Comparison of ENCODE assay signal across 1 cellular context in the genomic region with DNA sequence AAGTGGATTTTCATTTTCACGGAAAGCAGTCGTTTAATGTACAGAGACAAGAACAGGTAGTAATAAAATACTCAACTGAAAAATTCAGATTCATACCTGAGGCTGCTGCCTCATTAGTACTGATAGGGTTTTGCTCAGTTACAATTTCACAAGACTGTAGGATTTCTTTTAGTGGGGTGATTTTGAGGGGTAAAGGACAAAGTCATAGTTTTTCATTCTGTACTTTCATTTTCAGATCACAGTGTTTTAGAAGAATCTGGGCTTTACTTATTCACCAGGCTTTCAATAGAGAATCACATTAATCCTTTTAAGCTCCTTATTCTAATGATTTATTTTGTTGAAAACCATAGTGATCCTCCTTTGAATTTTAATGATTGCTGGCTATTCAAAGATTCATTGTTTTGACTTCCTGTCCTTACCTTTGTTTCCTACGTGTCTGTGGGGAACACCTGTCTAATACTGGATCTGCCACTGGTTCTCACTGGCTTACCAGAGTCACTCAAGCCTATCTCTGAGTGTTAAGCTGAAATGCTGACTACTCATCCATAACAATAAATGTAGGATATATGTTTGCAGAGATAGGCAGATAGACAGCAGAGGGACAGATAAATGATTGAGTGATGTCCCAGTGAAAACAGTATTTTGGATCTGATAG.
TF ChIP-seq lines count a peak whose summit lies in the region.

No MANE protein-coding gene starts in this region.

TF ChIP-seq in SK-N-SH, 30 proteins besides CTCF, POLR2A, EP300 and RAD21 (continued from another document):
- TF ChIP-seq, protein P1, sequence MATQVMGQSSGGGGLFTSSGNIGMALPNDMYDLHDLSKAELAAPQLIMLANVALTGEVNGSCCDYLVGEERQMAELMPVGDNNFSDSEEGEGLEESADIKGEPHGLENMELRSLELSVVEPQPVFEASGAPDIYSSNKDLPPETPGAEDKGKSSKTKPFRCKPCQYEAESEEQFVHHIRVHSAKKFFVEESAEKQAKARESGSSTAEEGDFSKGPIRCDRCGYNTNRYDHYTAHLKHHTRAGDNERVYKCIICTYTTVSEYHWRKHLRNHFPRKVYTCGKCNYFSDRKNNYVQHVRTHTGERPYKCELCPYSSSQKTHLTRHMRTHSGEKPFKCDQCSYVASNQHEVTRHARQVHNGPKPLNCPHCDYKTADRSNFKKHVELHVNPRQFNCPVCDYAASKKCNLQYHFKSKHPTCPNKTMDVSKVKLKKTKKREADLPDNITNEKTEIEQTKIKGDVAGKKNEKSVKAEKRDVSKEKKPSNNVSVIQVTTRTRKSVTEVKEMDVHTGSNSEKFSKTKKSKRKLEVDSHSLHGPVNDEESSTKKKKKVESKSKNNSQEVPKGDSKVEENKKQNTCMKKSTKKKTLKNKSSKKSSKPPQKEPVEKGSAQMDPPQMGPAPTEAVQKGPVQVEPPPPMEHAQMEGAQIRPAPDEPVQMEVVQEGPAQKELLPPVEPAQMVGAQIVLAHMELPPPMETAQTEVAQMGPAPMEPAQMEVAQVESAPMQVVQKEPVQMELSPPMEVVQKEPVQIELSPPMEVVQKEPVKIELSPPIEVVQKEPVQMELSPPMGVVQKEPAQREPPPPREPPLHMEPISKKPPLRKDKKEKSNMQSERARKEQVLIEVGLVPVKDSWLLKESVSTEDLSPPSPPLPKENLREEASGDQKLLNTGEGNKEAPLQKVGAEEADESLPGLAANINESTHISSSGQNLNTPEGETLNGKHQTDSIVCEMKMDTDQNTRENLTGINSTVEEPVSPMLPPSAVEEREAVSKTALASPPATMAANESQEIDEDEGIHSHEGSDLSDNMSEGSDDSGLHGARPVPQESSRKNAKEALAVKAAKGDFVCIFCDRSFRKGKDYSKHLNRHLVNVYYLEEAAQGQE (IDR thresholded peaks at IDR 0.05; ENCODE audit: low read depth, low read length) = no peak
